ENCODE assay signal across 1 cellular context in the genomic region with DNA sequence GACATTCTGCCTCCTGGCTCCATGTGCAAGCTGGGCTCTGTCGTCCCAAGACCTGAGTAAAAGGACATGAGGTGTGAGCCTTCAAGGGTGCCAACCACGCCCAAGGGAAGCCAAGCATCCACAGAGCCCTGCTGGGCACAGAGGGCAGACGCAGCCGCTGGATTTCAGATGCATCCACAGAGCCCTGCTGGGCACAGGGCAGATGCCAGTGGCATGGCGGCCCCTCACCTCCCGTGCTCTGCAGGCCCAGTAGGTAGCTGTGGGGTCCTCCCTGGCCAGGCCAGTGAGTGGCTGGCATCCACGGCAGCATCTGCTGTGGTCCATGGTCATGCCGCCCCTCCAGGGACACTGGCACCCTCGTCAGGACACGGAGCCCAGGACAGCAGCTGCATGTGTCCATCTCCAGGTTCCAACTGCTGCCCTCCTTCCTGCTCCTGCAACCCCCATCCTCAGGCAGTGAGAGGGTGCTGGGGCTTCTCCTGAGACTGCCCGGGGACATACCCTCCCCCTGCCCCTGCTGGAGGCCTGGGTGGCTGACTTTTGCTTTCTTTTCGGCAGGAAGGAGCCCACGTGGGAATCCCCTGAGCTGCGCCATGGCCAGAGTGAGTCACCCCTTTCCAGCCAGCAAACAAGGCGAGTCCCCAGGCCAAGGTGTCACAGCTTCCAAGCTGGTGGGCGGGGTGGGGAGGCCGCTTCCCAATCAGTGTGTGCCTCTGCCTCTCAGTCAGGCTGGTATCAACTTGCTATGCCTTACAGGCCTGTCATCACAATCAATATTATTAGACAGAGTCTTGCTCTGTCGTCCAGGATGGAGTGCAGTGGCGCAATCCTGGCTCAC.
A peak's percentile ranks its signal among the peaks of the same experiment; 100 is the strongest.
TF ChIP-seq lines count a peak whose summit lies in the region.

No MANE protein-coding gene starts in this region.

TF ChIP-seq in K562, 482 proteins besides CTCF, POLR2A, EP300 and RAD21 (continued from another document):
- TF ChIP-seq, protein P1, sequence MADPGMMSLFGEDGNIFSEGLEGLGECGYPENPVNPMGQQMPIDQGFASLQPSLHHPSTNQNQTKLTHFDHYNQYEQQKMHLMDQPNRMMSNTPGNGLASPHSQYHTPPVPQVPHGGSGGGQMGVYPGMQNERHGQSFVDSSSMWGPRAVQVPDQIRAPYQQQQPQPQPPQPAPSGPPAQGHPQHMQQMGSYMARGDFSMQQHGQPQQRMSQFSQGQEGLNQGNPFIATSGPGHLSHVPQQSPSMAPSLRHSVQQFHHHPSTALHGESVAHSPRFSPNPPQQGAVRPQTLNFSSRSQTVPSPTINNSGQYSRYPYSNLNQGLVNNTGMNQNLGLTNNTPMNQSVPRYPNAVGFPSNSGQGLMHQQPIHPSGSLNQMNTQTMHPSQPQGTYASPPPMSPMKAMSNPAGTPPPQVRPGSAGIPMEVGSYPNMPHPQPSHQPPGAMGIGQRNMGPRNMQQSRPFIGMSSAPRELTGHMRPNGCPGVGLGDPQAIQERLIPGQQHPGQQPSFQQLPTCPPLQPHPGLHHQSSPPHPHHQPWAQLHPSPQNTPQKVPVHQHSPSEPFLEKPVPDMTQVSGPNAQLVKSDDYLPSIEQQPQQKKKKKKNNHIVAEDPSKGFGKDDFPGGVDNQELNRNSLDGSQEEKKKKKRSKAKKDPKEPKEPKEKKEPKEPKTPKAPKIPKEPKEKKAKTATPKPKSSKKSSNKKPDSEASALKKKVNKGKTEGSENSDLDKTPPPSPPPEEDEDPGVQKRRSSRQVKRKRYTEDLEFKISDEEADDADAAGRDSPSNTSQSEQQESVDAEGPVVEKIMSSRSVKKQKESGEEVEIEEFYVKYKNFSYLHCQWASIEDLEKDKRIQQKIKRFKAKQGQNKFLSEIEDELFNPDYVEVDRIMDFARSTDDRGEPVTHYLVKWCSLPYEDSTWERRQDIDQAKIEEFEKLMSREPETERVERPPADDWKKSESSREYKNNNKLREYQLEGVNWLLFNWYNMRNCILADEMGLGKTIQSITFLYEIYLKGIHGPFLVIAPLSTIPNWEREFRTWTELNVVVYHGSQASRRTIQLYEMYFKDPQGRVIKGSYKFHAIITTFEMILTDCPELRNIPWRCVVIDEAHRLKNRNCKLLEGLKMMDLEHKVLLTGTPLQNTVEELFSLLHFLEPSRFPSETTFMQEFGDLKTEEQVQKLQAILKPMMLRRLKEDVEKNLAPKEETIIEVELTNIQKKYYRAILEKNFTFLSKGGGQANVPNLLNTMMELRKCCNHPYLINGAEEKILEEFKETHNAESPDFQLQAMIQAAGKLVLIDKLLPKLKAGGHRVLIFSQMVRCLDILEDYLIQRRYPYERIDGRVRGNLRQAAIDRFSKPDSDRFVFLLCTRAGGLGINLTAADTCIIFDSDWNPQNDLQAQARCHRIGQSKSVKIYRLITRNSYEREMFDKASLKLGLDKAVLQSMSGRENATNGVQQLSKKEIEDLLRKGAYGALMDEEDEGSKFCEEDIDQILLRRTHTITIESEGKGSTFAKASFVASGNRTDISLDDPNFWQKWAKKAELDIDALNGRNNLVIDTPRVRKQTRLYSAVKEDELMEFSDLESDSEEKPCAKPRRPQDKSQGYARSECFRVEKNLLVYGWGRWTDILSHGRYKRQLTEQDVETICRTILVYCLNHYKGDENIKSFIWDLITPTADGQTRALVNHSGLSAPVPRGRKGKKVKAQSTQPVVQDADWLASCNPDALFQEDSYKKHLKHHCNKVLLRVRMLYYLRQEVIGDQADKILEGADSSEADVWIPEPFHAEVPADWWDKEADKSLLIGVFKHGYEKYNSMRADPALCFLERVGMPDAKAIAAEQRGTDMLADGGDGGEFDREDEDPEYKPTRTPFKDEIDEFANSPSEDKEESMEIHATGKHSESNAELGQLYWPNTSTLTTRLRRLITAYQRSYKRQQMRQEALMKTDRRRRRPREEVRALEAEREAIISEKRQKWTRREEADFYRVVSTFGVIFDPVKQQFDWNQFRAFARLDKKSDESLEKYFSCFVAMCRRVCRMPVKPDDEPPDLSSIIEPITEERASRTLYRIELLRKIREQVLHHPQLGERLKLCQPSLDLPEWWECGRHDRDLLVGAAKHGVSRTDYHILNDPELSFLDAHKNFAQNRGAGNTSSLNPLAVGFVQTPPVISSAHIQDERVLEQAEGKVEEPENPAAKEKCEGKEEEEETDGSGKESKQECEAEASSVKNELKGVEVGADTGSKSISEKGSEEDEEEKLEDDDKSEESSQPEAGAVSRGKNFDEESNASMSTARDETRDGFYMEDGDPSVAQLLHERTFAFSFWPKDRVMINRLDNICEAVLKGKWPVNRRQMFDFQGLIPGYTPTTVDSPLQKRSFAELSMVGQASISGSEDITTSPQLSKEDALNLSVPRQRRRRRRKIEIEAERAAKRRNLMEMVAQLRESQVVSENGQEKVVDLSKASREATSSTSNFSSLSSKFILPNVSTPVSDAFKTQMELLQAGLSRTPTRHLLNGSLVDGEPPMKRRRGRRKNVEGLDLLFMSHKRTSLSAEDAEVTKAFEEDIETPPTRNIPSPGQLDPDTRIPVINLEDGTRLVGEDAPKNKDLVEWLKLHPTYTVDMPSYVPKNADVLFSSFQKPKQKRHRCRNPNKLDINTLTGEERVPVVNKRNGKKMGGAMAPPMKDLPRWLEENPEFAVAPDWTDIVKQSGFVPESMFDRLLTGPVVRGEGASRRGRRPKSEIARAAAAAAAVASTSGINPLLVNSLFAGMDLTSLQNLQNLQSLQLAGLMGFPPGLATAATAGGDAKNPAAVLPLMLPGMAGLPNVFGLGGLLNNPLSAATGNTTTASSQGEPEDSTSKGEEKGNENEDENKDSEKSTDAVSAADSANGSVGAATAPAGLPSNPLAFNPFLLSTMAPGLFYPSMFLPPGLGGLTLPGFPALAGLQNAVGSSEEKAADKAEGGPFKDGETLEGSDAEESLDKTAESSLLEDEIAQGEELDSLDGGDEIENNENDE (IDR thresholded peaks at IDR 0.05; ENCODE audit: low read depth, low read length) = no peak
- peak in 1 of 2 experiments; percentile 98; a peak in 2 of 4 replicates for TF ChIP-seq MLLT1 (IDR thresholded peaks at IDR 0.05)
- TF ChIP-seq FOXA3 (CRISPR knock-in tag; conservative IDR thresholded peaks at IDR 0.05 in 1 of 2, IDR thresholded peaks at IDR 0.05 in 1 of 2) = peak in 1 of 2 experiments; percentile 47; a peak in 1 of 4 replicates
- TF ChIP-seq KAT2B (IDR thresholded peaks at IDR 0.05; ENCODE audit: low read depth, low read length) = no peak
- no peak for TF ChIP-seq HOXB6 (CRISPR knock-in tag; IDR thresholded peaks at IDR 0.05; ENCODE audit: borderline replicate concordance)
- peak; percentile 42; the same call in 1 of the 2 replicates for TF ChIP-seq ARID1B (IDR thresholded peaks at IDR 0.05)
- no peak for TF ChIP-seq ZNF512 (tag; IDR thresholded peaks at IDR 0.05)
- TF ChIP-seq, protein P2, sequence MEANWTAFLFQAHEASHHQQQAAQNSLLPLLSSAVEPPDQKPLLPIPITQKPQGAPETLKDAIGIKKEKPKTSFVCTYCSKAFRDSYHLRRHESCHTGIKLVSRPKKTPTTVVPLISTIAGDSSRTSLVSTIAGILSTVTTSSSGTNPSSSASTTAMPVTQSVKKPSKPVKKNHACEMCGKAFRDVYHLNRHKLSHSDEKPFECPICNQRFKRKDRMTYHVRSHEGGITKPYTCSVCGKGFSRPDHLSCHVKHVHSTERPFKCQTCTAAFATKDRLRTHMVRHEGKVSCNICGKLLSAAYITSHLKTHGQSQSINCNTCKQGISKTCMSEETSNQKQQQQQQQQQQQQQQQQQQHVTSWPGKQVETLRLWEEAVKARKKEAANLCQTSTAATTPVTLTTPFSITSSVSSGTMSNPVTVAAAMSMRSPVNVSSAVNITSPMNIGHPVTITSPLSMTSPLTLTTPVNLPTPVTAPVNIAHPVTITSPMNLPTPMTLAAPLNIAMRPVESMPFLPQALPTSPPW (CRISPR knock-in tag; IDR thresholded peaks at IDR 0.05) = peak; percentile 35; the same call in 1 of the 2 replicates
- TF ChIP-seq L3MBTL2 (IDR thresholded peaks at IDR 0.05) = peak; percentile 34; the same call in 1 of the 2 replicates
- TF ChIP-seq, protein P3, sequence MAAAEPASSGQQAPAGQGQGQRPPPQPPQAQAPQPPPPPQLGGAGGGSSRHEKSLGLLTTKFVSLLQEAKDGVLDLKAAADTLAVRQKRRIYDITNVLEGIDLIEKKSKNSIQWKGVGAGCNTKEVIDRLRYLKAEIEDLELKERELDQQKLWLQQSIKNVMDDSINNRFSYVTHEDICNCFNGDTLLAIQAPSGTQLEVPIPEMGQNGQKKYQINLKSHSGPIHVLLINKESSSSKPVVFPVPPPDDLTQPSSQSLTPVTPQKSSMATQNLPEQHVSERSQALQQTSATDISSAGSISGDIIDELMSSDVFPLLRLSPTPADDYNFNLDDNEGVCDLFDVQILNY (CRISPR knock-in tag; IDR thresholded peaks at IDR 0.05) = no peak
- TF ChIP-seq PTRF (tag; IDR thresholded peaks at IDR 0.05) = no peak
- TF ChIP-seq ZBTB7A (IDR thresholded peaks at IDR 0.05; ENCODE audit: borderline replicate concordance, control insufficient read depth, low read depth, low read length) = peak; percentile 17; the same call in 1 of the 2 replicates
- TF ChIP-seq FOS (IDR thresholded peaks at IDR 0.05; ENCODE audit: extremely low read depth, insufficient read length) = peak; percentile 24
- TF ChIP-seq ATF1 (CRISPR knock-in tag; IDR thresholded peaks at IDR 0.05) = no peak
- TF ChIP-seq ATF1 (tag; IDR thresholded peaks at IDR 0.05) = peak; percentile 21; the same call in 1 of the 2 replicates
- peak; percentile 91 for TF ChIP-seq FOSL1 (tag; conservative IDR thresholded peaks at IDR 0.05)
- no peak for TF ChIP-seq ZNF184 (CRISPR knock-in tag; IDR thresholded peaks at IDR 0.05)
TF ChIP-seq in K562: peak in this region for 57.
